In the genomic region with DNA sequence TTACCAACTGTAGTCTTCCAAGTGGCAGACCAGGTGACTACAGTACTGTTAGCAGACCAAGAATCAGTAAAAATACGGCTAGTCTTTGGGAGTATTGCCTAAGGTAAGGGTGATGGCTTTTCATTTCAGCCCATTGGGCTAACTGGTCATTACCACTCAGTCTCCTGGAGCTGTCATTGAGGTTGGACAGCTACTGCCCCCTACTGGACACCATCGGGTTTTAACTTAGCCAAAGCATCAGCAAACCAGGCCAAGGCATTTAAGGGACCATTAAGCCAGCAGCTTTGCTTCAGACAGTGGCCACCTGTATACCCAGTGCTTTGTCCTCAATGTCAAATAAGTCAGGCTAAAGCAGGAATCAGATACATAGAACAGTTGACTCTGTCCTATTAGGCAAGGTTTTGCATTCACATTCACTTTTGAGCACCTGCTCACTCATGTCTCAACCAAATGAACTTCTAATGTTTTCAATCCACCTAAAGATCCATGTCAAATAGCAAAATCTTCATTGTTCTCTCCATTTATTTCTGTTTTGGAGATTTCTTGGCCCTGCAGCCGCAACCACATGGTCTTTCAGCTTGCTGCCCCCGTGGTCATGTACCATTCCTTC, we compare ENCODE assay signal across 8 cellular contexts.
DNase-seq lines count a peak whose midpoint lies in the region; ATAC-seq, FAIRE-seq and TF ChIP-seq lines count a peak whose summit lies in the region.

No MANE protein-coding gene starts in this region.

- H3K27me3 Mint-ChIP-seq in immature natural killer cell (ENCODE audit: low read depth in 3 of 3), result no peaks in the 10 kb centered on the region

- H3K4me3 Mint-ChIP-seq in immature natural killer cell, result no peak overlapping the region

- peak; percentile 58 for ATAC-seq in HG03378 (IDR thresholded peaks at IDR 0.05; ENCODE audit: unreplicated experiment)
- no peak for ATAC-seq in HG02885 (IDR thresholded peaks at IDR 0.05; ENCODE audit: poor library complexity, unreplicated experiment)

- POLR2A ChIA-PET in AG04449 (lab: Yijun Ruan, JAX), result no interaction called here

- H3K9me3 Mint-ChIP-seq in immature natural killer cell, result no peaks in the 10 kb centered on the region

- H3K4me1 Mint-ChIP-seq in immature natural killer cell, result no peaks in the 10 kb centered on the region

- no peak overlapping the region for H3K27ac Mint-ChIP-seq in immature natural killer cell

- TF ChIP-seq CTCF in AG04449 (IDR thresholded peaks at IDR 0.05; ENCODE audit: insufficient read depth, low read length, missing control alignments), result peak; percentile 42

- H3K36me3 Mint-ChIP-seq in immature natural killer cell, result no peaks in the 10 kb centered on the region

- peak; percentile 86 for FAIRE-seq in GM18507 (lab: Jason Lieb, UNC)

- H3K4me3 ChIP-seq in AG04449 (ENCODE audit: low read depth, low read length), result no peak overlapping the region

- DNase-seq in AG04449 (ENCODE audit: low read depth, low spot score) (no peak), GM18507 (ENCODE audit: extremely low spot score, insufficient read length, low read depth) (no peak), T follicular helper cell (ENCODE audit: low read depth) (peak; percentile 18), astrocyte of the hippocampus (ENCODE audit: low read depth, low spot score) (peak; percentile 35), immature natural killer cell (peak; percentile 47 to 59 (median 53))
- peak; percentile 33 for DNase-seq in stimulated activated CD4-positive, alpha-beta T cell treated with anti-CD3 and anti-CD28 coated beads, Interleukin-2, amount 100 ng/mL, for 4 hours (ENCODE audit: low read depth)

- CTCF ChIA-PET in AG04449 (lab: Yijun Ruan, JAX), result interaction anchor here (0.6 to 3.3 kb wide), 8 partner anchors 9 to 1032 kb away, joined by 3 to 20 read pairs (median 5); no protein-coding TSS in a partner anchor

Comparison
In these comparisons a context has a peak if more than half of its experiments do, and no peak if none do; other contexts are left out.
1. DNase-seq: peak in T follicular helper cell (single experiment), astrocyte of the hippocampus (single experiment), immature natural killer cell (3 of 3) and stimulated activated CD4-positive, alpha-beta T cell treated with anti-CD3 and anti-CD28 coated beads, Interleukin-2, amount 100 ng/mL, for 4 hours (single experiment); none in AG04449 (single experiment) and GM18507 (single experiment).